Comparison of ENCODE assay signal across 1 cellular context in the genomic region with DNA sequence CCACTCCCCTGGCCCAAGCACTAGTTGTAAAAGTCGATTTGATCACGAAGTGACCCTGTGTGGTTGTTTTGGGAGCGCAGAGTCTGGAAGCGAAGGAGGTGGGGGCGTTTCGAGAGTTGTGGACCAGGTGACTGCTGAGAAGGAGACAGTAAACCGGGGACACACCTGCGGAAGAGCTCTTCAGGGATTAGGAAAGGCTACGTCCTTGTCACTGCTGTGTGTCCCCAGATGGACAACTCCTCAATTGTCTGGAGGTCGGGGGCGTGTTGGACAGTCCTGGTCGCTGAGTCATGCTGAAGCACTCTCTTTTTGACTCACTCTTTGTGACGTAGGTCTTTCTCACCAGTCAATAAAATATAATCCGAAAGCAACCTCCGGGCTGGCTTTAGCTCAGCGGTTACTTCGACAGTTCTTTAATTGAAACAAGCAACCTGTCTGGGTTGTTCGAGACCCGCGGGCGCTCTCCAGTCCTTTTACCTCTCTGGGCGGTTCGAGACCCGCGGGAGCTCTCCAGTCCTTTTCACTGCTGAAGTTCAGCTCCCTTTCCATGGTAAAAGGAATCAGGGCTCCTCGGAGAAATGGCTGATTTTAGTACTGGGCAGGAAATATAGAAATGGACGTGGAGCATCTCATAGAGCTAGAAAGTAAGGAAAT.
TF ChIP-seq lines count a peak whose summit lies in the region.

No MANE protein-coding gene starts in this region.

TF ChIP-seq in HepG2, 621 proteins besides CTCF, POLR2A, EP300 and RAD21 (continued from another document and continues in another):
- TF ChIP-seq ZFP1 (CRISPR knock-in tag; IDR thresholded peaks at IDR 0.05) (peak; percentile 68; the same call in 1 of the 2 replicates), ZNF318 (CRISPR knock-in tag; IDR thresholded peaks at IDR 0.05) (no peak), TCF7 (IDR thresholded peaks at IDR 0.05; ENCODE audit: low read depth) (no peak), DMAP1 (CRISPR knock-in tag; IDR thresholded peaks at IDR 0.05) (no peak), ZNF75D (CRISPR knock-in tag; IDR thresholded peaks at IDR 0.05; ENCODE audit: borderline replicate concordance) (no peak), ZNF280D (CRISPR knock-in tag; IDR thresholded peaks at IDR 0.05) (peak; percentile 35; the same call in 1 of the 2 replicates), ZSCAN9 (CRISPR knock-in tag; IDR thresholded peaks at IDR 0.05; ENCODE audit: borderline replicate concordance) (0 out of 2 replicates have a peak, but pooled peaks have one; percentile 71), RBM39 (IDR thresholded peaks at IDR 0.05; ENCODE audit: low read depth, low read length, poor library complexity, severe bottlenecking) (no peak), ELF4 (CRISPR knock-in tag; IDR thresholded peaks at IDR 0.05; ENCODE audit: borderline replicate concordance) (no peak), PRDM4 (CRISPR knock-in tag; IDR thresholded peaks at IDR 0.05; ENCODE audit: borderline replicate concordance) (no peak), CBX5 (CRISPR knock-in tag; IDR thresholded peaks at IDR 0.05; ENCODE audit: borderline replicate concordance) (peak; percentile 73; the same call in 1 of the 2 replicates), MYNN (CRISPR knock-in tag; IDR thresholded peaks at IDR 0.05; ENCODE audit: low read depth) (no peak), KMT2A (CRISPR knock-in tag; IDR thresholded peaks at IDR 0.05) (peak; percentile 49; the same call in 1 of the 2 replicates), HMGXB3 (CRISPR knock-in tag; IDR thresholded peaks at IDR 0.05; ENCODE audit: borderline replicate concordance) (peak; percentile 84; the same call in 1 of the 2 replicates), SP140L (CRISPR knock-in tag; IDR thresholded peaks at IDR 0.05; ENCODE audit: borderline replicate concordance) (peak; percentile 82; the same call in 1 of the 2 replicates), CREBL2 (CRISPR knock-in tag; IDR thresholded peaks at IDR 0.05; ENCODE audit: borderline replicate concordance) (no peak), RORA (CRISPR knock-in tag; IDR thresholded peaks at IDR 0.05) (no peak), NFE2 (CRISPR knock-in tag; IDR thresholded peaks at IDR 0.05) (peak; percentile 90), HDAC2 (CRISPR knock-in tag; IDR thresholded peaks at IDR 0.05) (peak; percentile 83), ZNF530 (CRISPR knock-in tag; IDR thresholded peaks at IDR 0.05; ENCODE audit: low read depth) (no peak), ZBTB21 (CRISPR knock-in tag; IDR thresholded peaks at IDR 0.05) (peak; percentile 80), ZNF431 (CRISPR knock-in tag; IDR thresholded peaks at IDR 0.05; ENCODE audit: borderline replicate concordance, low read depth) (peak; percentile 5; the same call in 1 of the 2 replicates), MATR3 (CRISPR knock-in tag; IDR thresholded peaks at IDR 0.05) (no peak)
- TF ChIP-seq, protein P1, sequence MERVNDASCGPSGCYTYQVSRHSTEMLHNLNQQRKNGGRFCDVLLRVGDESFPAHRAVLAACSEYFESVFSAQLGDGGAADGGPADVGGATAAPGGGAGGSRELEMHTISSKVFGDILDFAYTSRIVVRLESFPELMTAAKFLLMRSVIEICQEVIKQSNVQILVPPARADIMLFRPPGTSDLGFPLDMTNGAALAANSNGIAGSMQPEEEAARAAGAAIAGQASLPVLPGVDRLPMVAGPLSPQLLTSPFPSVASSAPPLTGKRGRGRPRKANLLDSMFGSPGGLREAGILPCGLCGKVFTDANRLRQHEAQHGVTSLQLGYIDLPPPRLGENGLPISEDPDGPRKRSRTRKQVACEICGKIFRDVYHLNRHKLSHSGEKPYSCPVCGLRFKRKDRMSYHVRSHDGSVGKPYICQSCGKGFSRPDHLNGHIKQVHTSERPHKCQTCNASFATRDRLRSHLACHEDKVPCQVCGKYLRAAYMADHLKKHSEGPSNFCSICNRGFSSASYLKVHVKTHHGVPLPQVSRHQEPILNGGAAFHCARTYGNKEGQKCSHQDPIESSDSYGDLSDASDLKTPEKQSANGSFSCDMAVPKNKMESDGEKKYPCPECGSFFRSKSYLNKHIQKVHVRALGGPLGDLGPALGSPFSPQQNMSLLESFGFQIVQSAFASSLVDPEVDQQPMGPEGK (CRISPR knock-in tag; IDR thresholded peaks at IDR 0.05): peak; percentile 71
- TF ChIP-seq, protein P2, sequence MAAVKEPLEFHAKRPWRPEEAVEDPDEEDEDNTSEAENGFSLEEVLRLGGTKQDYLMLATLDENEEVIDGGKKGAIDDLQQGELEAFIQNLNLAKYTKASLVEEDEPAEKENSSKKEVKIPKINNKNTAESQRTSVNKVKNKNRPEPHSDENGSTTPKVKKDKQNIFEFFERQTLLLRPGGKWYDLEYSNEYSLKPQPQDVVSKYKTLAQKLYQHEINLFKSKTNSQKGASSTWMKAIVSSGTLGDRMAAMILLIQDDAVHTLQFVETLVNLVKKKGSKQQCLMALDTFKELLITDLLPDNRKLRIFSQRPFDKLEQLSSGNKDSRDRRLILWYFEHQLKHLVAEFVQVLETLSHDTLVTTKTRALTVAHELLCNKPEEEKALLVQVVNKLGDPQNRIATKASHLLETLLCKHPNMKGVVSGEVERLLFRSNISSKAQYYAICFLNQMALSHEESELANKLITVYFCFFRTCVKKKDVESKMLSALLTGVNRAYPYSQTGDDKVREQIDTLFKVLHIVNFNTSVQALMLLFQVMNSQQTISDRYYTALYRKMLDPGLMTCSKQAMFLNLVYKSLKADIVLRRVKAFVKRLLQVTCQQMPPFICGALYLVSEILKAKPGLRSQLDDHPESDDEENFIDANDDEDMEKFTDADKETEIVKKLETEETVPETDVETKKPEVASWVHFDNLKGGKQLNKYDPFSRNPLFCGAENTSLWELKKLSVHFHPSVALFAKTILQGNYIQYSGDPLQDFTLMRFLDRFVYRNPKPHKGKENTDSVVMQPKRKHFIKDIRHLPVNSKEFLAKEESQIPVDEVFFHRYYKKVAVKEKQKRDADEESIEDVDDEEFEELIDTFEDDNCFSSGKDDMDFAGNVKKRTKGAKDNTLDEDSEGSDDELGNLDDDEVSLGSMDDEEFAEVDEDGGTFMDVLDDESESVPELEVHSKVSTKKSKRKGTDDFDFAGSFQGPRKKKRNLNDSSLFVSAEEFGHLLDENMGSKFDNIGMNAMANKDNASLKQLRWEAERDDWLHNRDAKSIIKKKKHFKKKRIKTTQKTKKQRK (IDR thresholded peaks at IDR 0.05; ENCODE audit: low read length): no peak
